In the genomic region with DNA sequence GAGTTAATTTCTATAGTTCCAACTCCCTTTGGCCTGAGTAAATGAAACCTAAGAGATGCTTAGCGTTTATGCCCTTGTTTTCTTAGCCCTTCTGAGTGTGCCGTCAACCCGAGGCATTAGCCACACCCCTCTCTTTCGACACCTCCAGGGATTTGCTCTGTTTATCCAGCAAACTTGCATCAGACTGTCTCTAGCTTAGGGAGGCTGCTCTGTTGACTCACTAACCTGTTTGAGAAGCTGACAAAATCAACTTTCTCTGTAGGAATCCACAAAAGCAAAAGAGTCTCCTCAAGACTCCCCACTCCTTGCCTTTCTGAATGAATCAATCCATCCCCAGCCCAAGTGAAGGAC, we compare ENCODE assay signal across 8 cellular contexts.
DNase-seq lines count a peak whose midpoint lies in the region; TF ChIP-seq lines count a peak whose summit lies in the region.

No MANE protein-coding gene starts in this region.

- peak; percentile 92 for DNase-seq in AG09319 (ENCODE audit: extremely low read depth, low read depth)
- peak; percentile 69 for DNase-seq in NB4 (ENCODE audit: low read depth)
- peak; percentile 85 for DNase-seq in coronary artery (ENCODE audit: low spot score)
- DNase-seq in mesendoderm: peak; percentile 91
- DNase-seq in activated T-cell treated with anti-CD3 and anti-CD28 coated beads for 4 hours: no peak
- no peak for DNase-seq in endothelial cell (ENCODE audit: low spot score)
- no peak for DNase-seq in spleen
- DNase-seq in GM19240 (ENCODE audit: insufficient read length, low spot score): no peak

- no peaks in the 10 kb centered on the region for H3K79me2 ChIP-seq in mesendoderm (ENCODE audit: control insufficient read depth, insufficient read depth, low read length)

- H3K27ac ChIP-seq in coronary artery (peak overlapping the region; percentile 35 to 84), mesendoderm (ENCODE audit: low read depth, low read length) (no peak overlapping the region), spleen (no peak overlapping the region)

- no peak overlapping the region for H3K4me2 ChIP-seq in mesendoderm (ENCODE audit: low read length)

- no peaks in the 10 kb centered on the region for H3K9me3 ChIP-seq in spleen

- TF ChIP-seq POLR2A in NB4 (IDR thresholded peaks at IDR 0.05; ENCODE audit: extremely low read depth, insufficient read length): no peak
- no peak for TF ChIP-seq POLR2A in spleen (IDR thresholded peaks at IDR 0.05)

- H3K4me3 ChIP-seq in NB4 (ENCODE audit: low read depth, low read length) (no peak overlapping the region), coronary artery (no peak overlapping the region), mesendoderm (ENCODE audit: low read length) (no peak overlapping the region), spleen (no peak overlapping the region)

- H3K18ac ChIP-seq in mesendoderm (ENCODE audit: low read length): no peak overlapping the region

- no peak overlapping the region for H3K27ac Mint-ChIP-seq in endothelial cell (ENCODE audit: unreplicated experiment)

- H2AK5ac ChIP-seq in mesendoderm (ENCODE audit: low read length): no peak overlapping the region

- H3K79me1 ChIP-seq in mesendoderm (ENCODE audit: low read length): no peaks in the 10 kb centered on the region

- intact Hi-C loops in spleen (cut with DNase I; ENCODE audit: low total_unique reads): no loop called here

- no peak overlapping the region for H2BK15ac ChIP-seq in mesendoderm (replicated peaks; ENCODE audit: low read depth)

- no CpG with 5 or more reads among the region's 4 CpGs for WGBS in mesendoderm (ENCODE audit: extremely low coverage, insufficient coverage, low lambda C conversion rate)
- WGBS in spleen, 5 donors: 44 to 62% (median 59%) methylated on average over 4 of the region's 4 CpGs

- H3K4me3 Mint-ChIP-seq in endothelial cell (ENCODE audit: unreplicated experiment): no peak overlapping the region

- H2BK5ac ChIP-seq in mesendoderm (ENCODE audit: low read length): no peak overlapping the region

- no peak overlapping the region for H3K9ac ChIP-seq in mesendoderm (ENCODE audit: low read length)

- H3K23ac ChIP-seq in mesendoderm (ENCODE audit: low read length): no peak overlapping the region

- no peak overlapping the region for H3K56ac ChIP-seq in mesendoderm (ENCODE audit: low read length)

- H2BK120ac ChIP-seq in mesendoderm (ENCODE audit: low read depth, low read length): no peak overlapping the region

- H3K27me3 ChIP-seq in mesendoderm (ENCODE audit: insufficient read depth, low read length, poor library complexity) (no peaks in the 10 kb centered on the region), spleen (replicated peaks in 1 of 7) (no peaks in the 10 kb centered on the region)

- H3K36me3 Mint-ChIP-seq in endothelial cell (ENCODE audit: low read depth, unreplicated experiment): no peaks in the 10 kb centered on the region

- no peaks in the 10 kb centered on the region for H3K9me3 Mint-ChIP-seq in endothelial cell (ENCODE audit: unreplicated experiment)

- no peak for TF ChIP-seq CTCF in AG09319 (IDR thresholded peaks at IDR 0.05; ENCODE audit: low read depth, low read length)
- no peak for TF ChIP-seq CTCF in NB4 (IDR thresholded peaks at IDR 0.05; ENCODE audit: low read depth, low read length)
- TF ChIP-seq CTCF in coronary artery (IDR thresholded peaks at IDR 0.05): no peak
- no peak for TF ChIP-seq CTCF in endothelial cell (IDR thresholded peaks at IDR 0.05; ENCODE audit: unreplicated experiment)
- no peak for TF ChIP-seq CTCF in spleen (IDR thresholded peaks at IDR 0.05 in 8 of 11, conservative IDR thresholded peaks at IDR 0.05 in 3 of 11)

- no peak overlapping the region for H3K4ac ChIP-seq in mesendoderm (ENCODE audit: low read depth, low read length)

- no peaks in the 10 kb centered on the region for H3K36me3 ChIP-seq in mesendoderm (ENCODE audit: control insufficient read depth, insufficient read depth, low read length)
- no peaks in the 10 kb centered on the region for H3K36me3 ChIP-seq in spleen

- no peak overlapping the region for H4K8ac ChIP-seq in mesendoderm (ENCODE audit: low read depth, low read length)

- no peak overlapping the region for H4K5ac ChIP-seq in mesendoderm (ENCODE audit: low read length)

- H3K4me1 Mint-ChIP-seq in endothelial cell (ENCODE audit: unreplicated experiment): peaks cover 5% of the 10 kb centered on the region

- H3K27me3 Mint-ChIP-seq in endothelial cell (ENCODE audit: unreplicated experiment): no peaks in the 10 kb centered on the region

- H3K4me1 ChIP-seq in mesendoderm (ENCODE audit: control insufficient read depth, low read depth, low read length): no peaks in the 10 kb centered on the region
- H3K4me1 ChIP-seq in spleen: no peaks in the 10 kb centered on the region

Comparison
In these comparisons a context has a peak if more than half of its experiments do, and no peak if none do; other contexts are left out.
1. DNase-seq: peak in AG09319 (single experiment), NB4 (single experiment), coronary artery (single experiment) and mesendoderm (single experiment); none in activated T-cell treated with anti-CD3 and anti-CD28 coated beads for 4 hours (single experiment), endothelial cell (single experiment), spleen (single experiment) and GM19240 (single experiment).
2. H3K27ac ChIP-seq: peak in coronary artery (2 of 2); none in mesendoderm (single experiment) and spleen (0 of 8).